ENCODE assay signal across 8 cellular contexts in genomic region chr4:88230953-88231835, GRCh38. TPM values are rescaled to one million over a fixed set of nuclear protein-coding genes. Genes with fewer than 3 reads are reported as not detected.
DNase-seq lines count a peak whose midpoint lies in the region; FAIRE-seq and TF ChIP-seq lines count a peak whose summit lies in the region.

No MANE protein-coding gene starts in this region.

- H3K4me1 Mint-ChIP-seq in HFFc6 (ENCODE audit: low read depth): peaks cover 14% of the 10 kb centered on the region

- peak overlapping the region in 1 of 2 donors; percentile 56 for H3K9ac ChIP-seq in kidney (ENCODE audit: low read length in 2 of 2)

- peak overlapping the region; percentile 22; the same call in 1 of the 2 replicates for H3K27ac Mint-ChIP-seq in HFFc6

- peaks cover 9% of the 10 kb centered on the region for H3K27me3 Mint-ChIP-seq in HFFc6 (ENCODE audit: insufficient read depth)

- peak overlapping the region; percentile 1 for H3K4me3 ChIP-seq in astrocyte of the spinal cord (ENCODE audit: low read depth, low read length)
- H3K4me3 ChIP-seq in kidney (ENCODE audit: low read length in 2 of 2): peak overlapping the region; percentile 13 to 45
- peak overlapping the region in 2 of 7 experiments; percentile 11 to 18 for H3K4me3 ChIP-seq in skin epidermis
- H3K4me3 ChIP-seq in small intestine (ENCODE audit: low read depth in 1 of 2, low read length in 2 of 2): no peak overlapping the region

- intact Hi-C loops in kidney (cut with DNase I): no loop called here

- H3K4me1 ChIP-seq in kidney (ENCODE audit: control insufficient read depth in 1 of 2, insufficient read depth in 1 of 2, low read depth in 1 of 2, low read length in 2 of 2) (no peaks in the 10 kb centered on the region), small intestine (ENCODE audit: control insufficient read depth in 2 of 2, insufficient read depth in 1 of 2, low read depth in 1 of 2, low read length in 1 of 2) (peaks cover 0 to 5% of the 10 kb centered on the region in 2 donors)

- H3K4me3 Mint-ChIP-seq in HFFc6: peak overlapping the region; percentile 81

- no peaks in the 10 kb centered on the region for H3K36me3 ChIP-seq in kidney (ENCODE audit: control insufficient read depth in 1 of 2, insufficient read depth in 2 of 2, low read length in 2 of 2)
- H3K36me3 ChIP-seq in small intestine (ENCODE audit: control insufficient read depth in 2 of 2, insufficient read depth in 2 of 2, low read length in 2 of 2): no peaks in the 10 kb centered on the region

- 46 to 69% (median 66%) methylated on average over 16 of the region's 16 CpGs for WGBS in small intestine, 3 donors

- peaks cover 9% of the 10 kb centered on the region; the same call in 1 of the 2 replicates for H3K9me3 Mint-ChIP-seq in HFFc6

- TF ChIP-seq CTCF in HFFc6 (IDR thresholded peaks at IDR 0.05) (no peak), astrocyte of the spinal cord (IDR thresholded peaks at IDR 0.05; ENCODE audit: low read depth, low read length) (no peak), kidney (IDR thresholded peaks at IDR 0.05; ENCODE audit: borderline replicate concordance, extremely low read depth, insufficient read depth) (no peak)

- FAIRE-seq in kidney (lab: Jason Lieb, UNC) (no peak), small intestine (lab: Jason Lieb, UNC) (no peak)

- H3K27ac ChIP-seq in kidney (ENCODE audit: low read depth in 2 of 2, low read length in 2 of 2) (peak overlapping the region; percentile 36 to 48), skin epidermis (peak overlapping the region in 20 of 21 experiments; percentile 2 to 71 (median 50)), small intestine (ENCODE audit: low read depth in 1 of 2, low read length in 1 of 2) (peak overlapping the region in 1 of 2 donors; percentile 80)

- in situ Hi-C loops in astrocyte of the spinal cord (cut with HindIII; ENCODE audit: low sequenced_read_pairs): no loop called here

- peaks cover 7% of the 10 kb centered on the region for H3K36me3 Mint-ChIP-seq in HFFc6 (ENCODE audit: low read depth)

- no peaks in the 10 kb centered on the region for H3K9me3 ChIP-seq in kidney (ENCODE audit: control insufficient read depth in 1 of 2, low read length in 2 of 2)
- no peaks in the 10 kb centered on the region for H3K9me3 ChIP-seq in small intestine (ENCODE audit: control insufficient read depth, low read depth)

- no peaks in the 10 kb centered on the region for H3K27me3 ChIP-seq in small intestine (ENCODE audit: control insufficient read depth in 2 of 2, insufficient read depth in 2 of 2, low read length in 2 of 2)

- DNase-seq in HFFc6: no peak
- DNase-seq in astrocyte of the spinal cord (ENCODE audit: low read depth, low spot score): peak; percentile 53
- no peak for DNase-seq in kidney
- DNase-seq in 8988T: no peak
- DNase-seq in small intestine: no peak
- DNase-seq in COLO668 (lab: John Stamatoyannopoulos, UW; ENCODE audit: unreplicated experiment): no peak
- no peak for DNase-seq in RKO (ENCODE audit: low spot score)

RNA-seq across cellular contexts. Expression of gene PPM1K, which starts 53.2 kb away (rescaled TPM):
- total RNA-seq in HFFc6 (2021; fragmentation: NEBNext Ultra II Directional; extraction: Animal tissue kit (Norgen Biotek cat#: 25700)): 10 to 100 TPM in 1 of 6 experiments, 1 to 10 TPM in 5; 5.8 to 11.6 (median 6.7) TPM
- 20.9 TPM for total RNA-seq in kidney
- polyA plus RNA-seq in kidney (ENCODE audit: insufficient read depth, low read depth, low replicate concordance): 15.4 TPM
- polyA plus RNA-seq in small intestine: 1 to 10 TPM; 1.6 to 5.5 (median 2.2) TPM

Comparison
In these comparisons a context has a peak if more than half of its experiments do, and no peak if none do; other contexts are left out.
1. H3K4me3 ChIP-seq: peak in astrocyte of the spinal cord (single experiment) and kidney (2 of 2); none in small intestine (0 of 2).